In the genomic region with DNA sequence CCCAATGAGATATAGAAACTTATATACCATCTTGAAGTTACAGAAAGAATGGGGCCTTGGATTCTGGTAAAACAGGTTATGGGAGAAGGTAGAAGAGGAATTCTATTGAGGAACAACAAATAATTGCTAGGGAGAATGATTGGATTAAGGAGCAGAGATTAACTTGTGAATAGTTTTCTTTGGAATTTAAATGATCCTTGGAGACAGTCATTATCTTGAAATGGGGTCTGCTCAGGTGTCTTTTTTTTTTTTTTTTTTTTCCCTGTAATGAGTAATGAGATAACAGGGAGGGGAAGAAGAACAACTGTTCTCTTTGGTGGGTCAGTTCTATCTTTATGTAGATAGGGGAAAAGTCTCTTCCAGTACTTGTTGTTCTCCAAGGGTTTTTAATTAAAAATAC, we compare ENCODE assay signal across 35 cellular contexts.
"Had no signal": no experiment of that assay in that cellular context is flagged by ENCODE, and none has a peak within 500 bp of the region (broad histone marks: within the 10 kb centered on the region; RNA-seq: fewer than 3 reads in every experiment).

No MANE protein-coding gene starts in this region.

- H3K4me3 ChIP-seq: MG63, Peyer's patch, SJSA1 had no signal

- H3K27me3 ChIP-seq: MG63, Peyer's patch, SJSA1 had no signal

- H3K9me3 Mint-ChIP-seq: activated naive CD4-positive, alpha-beta T cell treated with anti-CD3 and anti-CD28 coated beads, Interleukin-2, amount 50 U/mL, for 24 hours; activated T-cell treated with anti-CD3 and anti-CD28 coated beads, Interleukin-2, amount 50 U/mL, for 24 hours; activated T-helper 2 cell treated with anti-CD3 and anti-CD28 coated beads, Interferon-gamma antibody, Interleukin-2, Interleukin-4, amounts not matched to agents 10 μg/mL and 5 μg/mL and 100 μg/mL, durations not matched to agents 14 hours and 24 hours and 36 hours had no signal

- H3K27ac Mint-ChIP-seq: activated CD4-positive, alpha-beta T cell treated with anti-CD3 and anti-CD28 coated beads for 36 hours; activated CD4-positive, alpha-beta T cell treated with anti-CD3 and anti-CD28 coated beads, Interleukin-2, amount 10 ng/mL, durations not matched to agents 7 days and 5 days; activated CD8-positive, alpha-beta T cell treated with anti-CD3 and anti-CD28 coated beads, Interleukin-2, amount 10 ng/mL, durations not matched to agents 7 days and 5 days; activated naive CD4-positive, alpha-beta T cell treated with anti-CD3 and anti-CD28 coated beads, Interleukin-2, amount 50 U/mL, for 24 hours; activated naive CD8-positive, alpha-beta T cell treated with anti-CD3 and anti-CD28 coated beads, Interleukin-2, amount 10 ng/mL, durations not matched to agents 7 days and 5 days; activated T-cell treated with anti-CD3 and anti-CD28 coated beads, Interleukin-2, amount 50 U/mL, for 24 hours; activated T-helper 2 cell treated with anti-CD3 and anti-CD28 coated beads, Interferon-gamma antibody, Interleukin-2, Interleukin-4, amounts not matched to agents 10 μg/mL and 5 μg/mL and 100 μg/mL, durations not matched to agents 14 hours and 24 hours and 36 hours; brain; T-helper 1 cell treated with Interleukin-12 subunit alpha and Interleukin-12 subunit beta and Interleukin-4 antibody, amounts not matched to agents 30 μg/mL and 1 μg/mL, for 36 hours; T-helper 2 cell treated with Interferon-gamma antibody and Interleukin-4, amounts not matched to agents 5 μg/mL and 100 μg/mL, for 36 hours had no signal

- ATAC-seq: activated CD4-positive, alpha-beta T cell treated with anti-CD3 and anti-CD28 coated beads for 36 hours; activated CD4-positive, CD25-positive, alpha-beta regulatory T cell treated with anti-CD3 and anti-CD28 coated beads, Interleukin-2, amount 50 U/mL, for 24 hours; activated CD8-positive, alpha-beta T cell treated with anti-CD3 and anti-CD28 coated beads, Interleukin-2, amount 10 ng/mL, durations not matched to agents 7 days and 5 days; PC-3 had no signal

- H3K4me2 ChIP-seq: SK-N-SH had no signal

- H3K36me3 ChIP-seq: MG63, Peyer's patch, SJSA1 had no signal

- H3K4me3 Mint-ChIP-seq: activated CD4-positive, alpha-beta T cell treated with anti-CD3 and anti-CD28 coated beads for 36 hours; activated CD4-positive, alpha-beta T cell treated with anti-CD3 and anti-CD28 coated beads, Interleukin-2, amount 10 ng/mL, durations not matched to agents 7 days and 5 days; activated CD8-positive, alpha-beta T cell treated with anti-CD3 and anti-CD28 coated beads, Interleukin-2, amount 10 ng/mL, durations not matched to agents 7 days and 5 days; activated naive CD4-positive, alpha-beta T cell treated with anti-CD3 and anti-CD28 coated beads, Interleukin-2, amount 50 U/mL, for 24 hours; activated naive CD8-positive, alpha-beta T cell treated with anti-CD3 and anti-CD28 coated beads, Interleukin-2, amount 10 ng/mL, durations not matched to agents 7 days and 5 days; activated T-cell treated with anti-CD3 and anti-CD28 coated beads, Interleukin-2, amount 50 U/mL, for 24 hours; brain; T-helper 1 cell treated with Interleukin-12 subunit alpha and Interleukin-12 subunit beta and Interleukin-4 antibody, amounts not matched to agents 30 μg/mL and 1 μg/mL, for 36 hours; T-helper 2 cell treated with Interferon-gamma antibody and Interleukin-4, amounts not matched to agents 5 μg/mL and 100 μg/mL, for 36 hours had no signal

- H3K27me3 Mint-ChIP-seq: activated CD4-positive, alpha-beta T cell treated with anti-CD3 and anti-CD28 coated beads for 36 hours; activated CD4-positive, alpha-beta T cell treated with anti-CD3 and anti-CD28 coated beads, Interleukin-2, amount 10 ng/mL, durations not matched to agents 7 days and 5 days; activated naive CD4-positive, alpha-beta T cell treated with anti-CD3 and anti-CD28 coated beads, Interleukin-2, amount 50 U/mL, for 24 hours; activated naive CD8-positive, alpha-beta T cell treated with anti-CD3 and anti-CD28 coated beads, Interleukin-2, amount 10 ng/mL, durations not matched to agents 7 days and 5 days; brain had no signal

- H3K4me1 Mint-ChIP-seq: activated CD4-positive, alpha-beta T cell treated with anti-CD3 and anti-CD28 coated beads for 36 hours; activated CD4-positive, alpha-beta T cell treated with anti-CD3 and anti-CD28 coated beads, Interleukin-2, amount 10 ng/mL, durations not matched to agents 7 days and 5 days; activated naive CD4-positive, alpha-beta T cell treated with anti-CD3 and anti-CD28 coated beads, Interleukin-2, amount 50 U/mL, for 24 hours; activated naive CD8-positive, alpha-beta T cell treated with anti-CD3 and anti-CD28 coated beads, Interleukin-2, amount 10 ng/mL, durations not matched to agents 7 days and 5 days; brain had no signal

- H3K4me1 ChIP-seq: Peyer's patch, SJSA1 had no signal

- H3K9me3 ChIP-seq: MG63, Peyer's patch, SJSA1, SK-N-SH had no signal

- FAIRE-seq: bronchial epithelial cell, TTC549 had no signal

- DNase-seq: activated CD4-positive, alpha-beta T cell treated with anti-CD3 and anti-CD28 coated beads for 36 hours; activated CD4-positive, alpha-beta T cell treated with anti-CD3 and anti-CD28 coated beads, Interleukin-2, amount 10 ng/mL, durations not matched to agents 7 days and 5 days; activated CD4-positive, alpha-beta T cell treated with anti-CD3 and anti-CD28 coated beads, Interleukin-2, amount 50 U/mL, for 48 hours; activated CD8-positive, alpha-beta T cell treated with anti-CD3 and anti-CD28 coated beads, Interleukin-2, amount 10 ng/mL, durations not matched to agents 7 days and 5 days; activated gamma-delta T cell; activated naive CD4-positive, alpha-beta T cell treated with Interleukin-2 at 50 U/mL for 16 hours; activated naive CD8-positive, alpha-beta T cell treated with anti-CD3 and anti-CD28 coated beads, Interleukin-2, amount 10 ng/mL, durations not matched to agents 7 days and 5 days; activated T-cell treated with anti-CD3 and anti-CD28 coated beads, Interleukin-2, amount 50 U/mL, for 24 hours; caudate nucleus; Karpas-422; MG63; NCI-H1092; NCI-H1436 treated with DMSO at 0.1 percent for 48 hours; NCI-H1694 treated with DMSO at 0.1 percent for 48 hours; NCI-H2029; NCI-H2107; NCI-H2171; NCI-H446; NCI-H510A treated with DMSO at 0.1 percent for 48 hours; NCI-H526 treated with DMSO at 0.1 percent for 48 hours; NK-92 treated with Interleukin-12 subunit alpha and Interleukin-12 subunit beta, amount 100 ng/mL, for 24 hours; PC-3; Peyer's patch; RPMI8226; SHP77 treated with DMSO at 0.1 percent for 48 hours; SK-N-SH had no signal

- H3K9ac ChIP-seq: SK-N-SH had no signal

- H3K36me3 Mint-ChIP-seq: activated naive CD4-positive, alpha-beta T cell treated with anti-CD3 and anti-CD28 coated beads, Interleukin-2, amount 50 U/mL, for 24 hours; activated naive CD8-positive, alpha-beta T cell treated with anti-CD3 and anti-CD28 coated beads, Interleukin-2, amount 10 ng/mL, durations not matched to agents 7 days and 5 days; brain had no signal

- H3K27ac ChIP-seq: Peyer's patch, SJSA1 had no signal
